ENCODE assay signal across 23 cellular contexts in genomic region chr19:17484520-17485180, GRCh38. TPM values are rescaled to one million over a fixed set of nuclear protein-coding genes. Genes with fewer than 3 reads are reported as not detected.
DNase-seq lines count a peak whose midpoint lies in the region; ATAC-seq and TF ChIP-seq lines count a peak whose summit lies in the region.
"Had no signal": no experiment of that assay in that cellular context is flagged by ENCODE, and none has a peak within 500 bp of the region (broad histone marks: within the 10 kb centered on the region; RNA-seq: fewer than 3 reads in every experiment).

No MANE protein-coding gene starts in this region.

- DNase-seq in CD8-positive, alpha-beta T cell: no peak
- DNase-seq in RWPE2 (ENCODE audit: low spot score) (no peak), endothelial cell (ENCODE audit: low spot score) (no peak), GM13977 (ENCODE audit: low spot score) (no peak), AG08395 (ENCODE audit: low spot score) (no peak), sigmoid colon (no peak), NCI-H446 treated with DMSO at 0.1 percent for 48 hours (lab: John Stamatoyannopoulos, UW) (no peak)
- DNase-seq: CD4-positive, alpha-beta memory T cell; DMS53; GDM1; KG1; NCI-H1092 treated with DMSO at 0.1 percent for 48 hours; NCI-H1436 treated with DMSO at 0.1 percent for 48 hours; NCI-H1930; NCI-H524 treated with DMSO at 0.1 percent for 48 hours; OCI-M1; RPMI8226; SIG-M5; T-helper 1 cell had no signal

- no peak for ATAC-seq in CD8-positive, alpha-beta T cell
- peak; percentile 54; the same call in 2 of the 3 replicates for ATAC-seq in RWPE2 (ENCODE audit: low read depth)
- ATAC-seq: A549 had no signal

- peaks cover 31% of the 10 kb centered on the region for H3K4me1 Mint-ChIP-seq in CD8-positive, alpha-beta T cell (ENCODE audit: low read depth)
- H3K4me1 Mint-ChIP-seq in endothelial cell (ENCODE audit: unreplicated experiment): peaks cover 38% of the 10 kb centered on the region

- peaks cover 2% of the 10 kb centered on the region for H3K36me3 Mint-ChIP-seq in CD8-positive, alpha-beta T cell
- peaks cover 4% of the 10 kb centered on the region for H3K36me3 Mint-ChIP-seq in endothelial cell (ENCODE audit: low read depth, unreplicated experiment)
- H3K36me3 Mint-ChIP-seq: CD4-positive, alpha-beta memory T cell had no signal

- peaks cover 24% of the 10 kb centered on the region for H3K4me1 ChIP-seq in CD8-positive, alpha-beta T cell (ENCODE audit: insufficient read depth, low read length)
- H3K4me1 ChIP-seq in HEK293 (ENCODE audit: control insufficient read depth, insufficient read depth, low read length) (0 out of 2 replicates have a peak, but pooled peaks cover 2% of the 10 kb centered on the region), RWPE2 (ENCODE audit: insufficient read depth, poor library complexity, severe bottlenecking) (no peaks in the 10 kb centered on the region), sigmoid colon (peaks cover 0 to 17% (median 6%) of the 10 kb centered on the region in 4 donors)
- H3K4me1 ChIP-seq: A549 had no signal

- H3K27ac ChIP-seq in CD8-positive, alpha-beta T cell (ENCODE audit: low read depth, low read length): no peak overlapping the region
- H3K27ac ChIP-seq in HEK293 (ENCODE audit: extremely low read depth, low read depth, low read length) (no peak overlapping the region), RWPE2 (ENCODE audit: poor library complexity, severe bottlenecking) (no peak overlapping the region), sigmoid colon (no peak overlapping the region)
- H3K27ac ChIP-seq: A549 had no signal

- no peak for TF ChIP-seq EP300 in sigmoid colon (IDR thresholded peaks at IDR 0.05)

- POLR2A ChIA-PET in CD8-positive, alpha-beta T cell (lab: Charles Lee): no interaction called here
- POLR2A ChIA-PET in HEK293 (lab: Yijun Ruan, JAX): no interaction called here

- CTCF ChIA-PET in CD8-positive, alpha-beta T cell (lab: Charles Lee): interaction anchor here (2.2 kb wide), 1 partner anchor 12 kb away, joined by 8 read pairs; no protein-coding TSS in a partner anchor
- CTCF ChIA-PET in HEK293 (lab: Yijun Ruan, JAX): interaction anchor here (1.2 to 2.6 kb wide), 2 partner anchors 11 to 13 kb away, joined by 4 to 9 read pairs; no protein-coding TSS in a partner anchor

- no peaks in the 10 kb centered on the region for H3K27me3 Mint-ChIP-seq in CD8-positive, alpha-beta T cell (ENCODE audit: low read depth)
- peaks cover 23% of the 10 kb centered on the region for H3K27me3 Mint-ChIP-seq in endothelial cell (ENCODE audit: unreplicated experiment)
- H3K27me3 Mint-ChIP-seq: CD4-positive, alpha-beta memory T cell had no signal

- H3K9me3 Mint-ChIP-seq in CD8-positive, alpha-beta T cell: no peaks in the 10 kb centered on the region
- H3K9me3 Mint-ChIP-seq in endothelial cell (ENCODE audit: unreplicated experiment): no peaks in the 10 kb centered on the region
- H3K9me3 Mint-ChIP-seq: CD4-positive, alpha-beta memory T cell had no signal

- H3K27ac Mint-ChIP-seq in CD8-positive, alpha-beta T cell: peak overlapping the region; percentile 60
- peak overlapping the region; percentile 33 for H3K27ac Mint-ChIP-seq in endothelial cell (ENCODE audit: unreplicated experiment)

- TF ChIP-seq POLR2A in sigmoid colon (IDR thresholded peaks at IDR 0.05): no peak

- H3K9me3 ChIP-seq in CD8-positive, alpha-beta T cell (ENCODE audit: low read length): no peaks in the 10 kb centered on the region
- H3K9me3 ChIP-seq in HEK293 (ENCODE audit: control insufficient read depth, insufficient read depth, low read depth, low read length) (no peaks in the 10 kb centered on the region), RWPE2 (ENCODE audit: severe bottlenecking) (no peaks in the 10 kb centered on the region), sigmoid colon (no peaks in the 10 kb centered on the region)
- H3K9me3 ChIP-seq: A549 had no signal

- H3K4me3 Mint-ChIP-seq in CD8-positive, alpha-beta T cell: no peak overlapping the region
- H3K4me3 Mint-ChIP-seq in endothelial cell (ENCODE audit: unreplicated experiment): peak overlapping the region; percentile 21
- H3K4me3 Mint-ChIP-seq: CD4-positive, alpha-beta memory T cell had no signal

- no peak for TF ChIP-seq CTCF in CD8-positive, alpha-beta T cell (IDR thresholded peaks at IDR 0.05)
- TF ChIP-seq CTCF in HEK293 (tag by site-specific recombination; IDR thresholded peaks at IDR 0.05): no peak
- no peak for TF ChIP-seq CTCF in RWPE2 (IDR thresholded peaks at IDR 0.05; ENCODE audit: poor library complexity, severe bottlenecking)
- no peak for TF ChIP-seq CTCF in endothelial cell (IDR thresholded peaks at IDR 0.05; ENCODE audit: unreplicated experiment)
- no peak for TF ChIP-seq CTCF in GM13977 (IDR thresholded peaks at IDR 0.05; ENCODE audit: extremely low read depth, insufficient read depth, missing control alignments)
- no peak for TF ChIP-seq CTCF in sigmoid colon (IDR thresholded peaks at IDR 0.05)

- intact Hi-C loops in CD8-positive, alpha-beta T cell (cut with DNase I, micrococcal nuclease): no loop called here
- intact Hi-C loops in sigmoid colon (cut with DNase I): no loop called here

- in situ Hi-C loops in GM13977 (cut with MboI; ENCODE audit: low pct_unique_long_range_greater_than_20kb, low sequenced_read_pairs, unreplicated experiment): no loop called here

- WGBS in sigmoid colon, 2 donors: 83 to 89% methylated on average over 6 of the region's 6 CpGs

- H3K36me3 ChIP-seq in CD8-positive, alpha-beta T cell (ENCODE audit: insufficient read depth, low read length): no peaks in the 10 kb centered on the region
- H3K36me3 ChIP-seq in HEK293 (ENCODE audit: control insufficient read depth in 2 of 2, insufficient read depth in 1 of 2, low read length in 2 of 2) (no peaks in the 10 kb centered on the region), RWPE2 (ENCODE audit: low read depth) (no peaks in the 10 kb centered on the region), sigmoid colon (peaks cover 0 to 18% (median 4%) of the 10 kb centered on the region in 4 donors)

- no peak overlapping the region for H3K4me3 ChIP-seq in CD8-positive, alpha-beta T cell (ENCODE audit: low read depth, low read length)
- H3K4me3 ChIP-seq in HEK293 (ENCODE audit: low read depth, low read length): no peak overlapping the region
- no peak overlapping the region for H3K4me3 ChIP-seq in RWPE2 (ENCODE audit: severe bottlenecking)
- H3K4me3 ChIP-seq in sigmoid colon: no peak overlapping the region
- H3K4me3 ChIP-seq: A549 had no signal

- H3K27me3 ChIP-seq in CD8-positive, alpha-beta T cell (ENCODE audit: insufficient read depth, low read length): no peaks in the 10 kb centered on the region
- H3K27me3 ChIP-seq in RWPE2 (ENCODE audit: insufficient read depth, poor library complexity, severe bottlenecking) (no peaks in the 10 kb centered on the region), sigmoid colon (no peaks in the 10 kb centered on the region)

TF ChIP-seq in HEK293, 187 proteins besides CTCF, POLR2A, EP300 and RAD21:
- TF ChIP-seq PRDM1 (tag by site-specific recombination; IDR thresholded peaks at IDR 0.05) (peak; percentile 54; the same call in 1 of the 2 replicates), KLF10 (tag by site-specific recombination; IDR thresholded peaks at IDR 0.05) (no peak), ZNF561 (tag by site-specific recombination; IDR thresholded peaks at IDR 0.05; ENCODE audit: borderline replicate concordance) (no peak), ZNF24 (tag by site-specific recombination; IDR thresholded peaks at IDR 0.05) (peak; percentile 63), ZBTB17 (tag by site-specific recombination; IDR thresholded peaks at IDR 0.05) (no peak), ZNF48 (tag by site-specific recombination; IDR thresholded peaks at IDR 0.05) (no peak), ZNF366 (tag by site-specific recombination; conservative IDR thresholded peaks at IDR 0.05) (peak; percentile 93), PRDM4 (tag by site-specific recombination; IDR thresholded peaks at IDR 0.05) (no peak), ZNF157 (tag by site-specific recombination; IDR thresholded peaks at IDR 0.05) (no peak), ZNF843 (tag by site-specific recombination; IDR thresholded peaks at IDR 0.05) (no peak), KLF1 (tag by site-specific recombination; IDR thresholded peaks at IDR 0.05) (peak; percentile 26; the same call in 1 of the 2 replicates)
TF ChIP-seq in HEK293: peak in this region for 4.

RNA-seq across cellular contexts. Expression of gene SLC27A1, which starts 14.3 kb away (rescaled TPM):
- 1 to 10 TPM; 8.1 to 9.4 TPM for total RNA-seq in CD8-positive, alpha-beta T cell
- total RNA-seq in endothelial cell (ENCODE audit: unreplicated experiment) (30.2 TPM), sigmoid colon (10 to 100 TPM; 13.2 to 23.8 (median 15.9) TPM)
- polyA plus RNA-seq in sigmoid colon: 1 to 10 TPM in 2 of 3 donors, under 1 TPM in 1; 0.69 to 8.8 (median 3.6) TPM

RNA-seq across cellular contexts. Expression of gene NXNL1, which starts 23.9 kb away (rescaled TPM):
- not detected for total RNA-seq in CD8-positive, alpha-beta T cell
- total RNA-seq in endothelial cell (ENCODE audit: unreplicated experiment) (not detected), sigmoid colon (not detected)
- polyA plus RNA-seq in sigmoid colon: not detected
- total RNA-seq: CD4-positive, alpha-beta memory T cell; H1 had no signal
- polyA plus RNA-seq: A549; BJ; CD4-positive, alpha-beta memory T cell; H1 had no signal

RNA-seq across cellular contexts. Expression of gene PGLS, which starts 26.8 kb away (rescaled TPM):
- total RNA-seq in CD8-positive, alpha-beta T cell: 10 to 100 TPM; 34.7 TPM
- 184 TPM for total RNA-seq in endothelial cell (ENCODE audit: unreplicated experiment)
- total RNA-seq in sigmoid colon: 10 to 100 TPM; 27.8 to 54.6 (median 47.2) TPM
- 100 to 1,000 TPM; 103 to 122 (median 115) TPM for polyA plus RNA-seq in sigmoid colon

RNA-seq across cellular contexts. Expression of gene TMEM221, which starts 36.2 kb away (rescaled TPM):
- not detected for total RNA-seq in CD8-positive, alpha-beta T cell
- total RNA-seq in endothelial cell (ENCODE audit: unreplicated experiment) (1.4 TPM), sigmoid colon (1 to 10 TPM in 2 of 4 donors, under 1 TPM in 1, not detected in 1; 0.36 to 1.8 (median 1.7) TPM)
- polyA plus RNA-seq in sigmoid colon: under 1 TPM in 1 of 3 donors, not detected in 2; 0.23 TPM
- total RNA-seq: CD4-positive, alpha-beta memory T cell had no signal
